10 cellular contexts compared by ENCODE assay signal in genomic region chr3:94080552-94080951, GRCh38. TPM values are rescaled to one million over a fixed set of nuclear protein-coding genes. Genes with fewer than 3 reads are reported as not detected.
DNase-seq lines count a peak whose midpoint lies in the region; ATAC-seq and TF ChIP-seq lines count a peak whose summit lies in the region.
"Not testable (repeated sequence)": the region's sequence is repeated elsewhere in the genome, so short reads cannot be mapped to it uniquely, and the experiment has no call there.
"Had no signal": no experiment of that assay in that cellular context is flagged by ENCODE, and none has a peak within 500 bp of the region (broad histone marks: within the 10 kb centered on the region; RNA-seq: fewer than 3 reads in every experiment).

No MANE protein-coding gene starts in this region.

- not testable (repeated sequence) for H2BK120ac ChIP-seq in mesenchymal stem cell (ENCODE audit: low read depth, low read length)

- not testable (repeated sequence) for H4K91ac ChIP-seq in mesenchymal stem cell (ENCODE audit: low read length)

- intact Hi-C loops in PC-9 (cut with micrococcal nuclease; ENCODE audit: unreplicated experiment); dendritic cell treated with granulocyte-macrophage colony-stimulating factor and Interleukin-4, amounts not matched to agents 40 ng/mL and 50 ng/mL, for 4 days (cut with micrococcal nuclease): not testable (repeated sequence)

- H2AFZ ChIP-seq in PC-9; mesenchymal stem cell (ENCODE audit: low read depth, low read length): not testable (repeated sequence)

- not testable (repeated sequence) for H3K4me2 ChIP-seq in PC-9; mesenchymal stem cell (ENCODE audit: low read length, poor library complexity, severe bottlenecking)

- not testable (repeated sequence) for H3K79me2 ChIP-seq in PC-9 (ENCODE audit: low read depth)

- not testable (repeated sequence) for BruUV-seq in PC-9 (replicated peaks; lab: Mats Ljungman, UMichigan)

- H3K27me3 Mint-ChIP-seq in activated CD4-positive, alpha-beta memory T cell treated with anti-CD3 and anti-CD28 coated beads, Interleukin-2, amount 10 ng/mL, durations not matched to agents 7 days and 5 days; dendritic cell treated with granulocyte-macrophage colony-stimulating factor and Interleukin-4, amounts not matched to agents 40 ng/mL and 50 ng/mL, for 4 days: not testable (repeated sequence)

- not testable (repeated sequence) for H3K4ac ChIP-seq in mesenchymal stem cell (ENCODE audit: low read depth in 1 of 2, low read length in 2 of 2)

- not testable (repeated sequence) for H3K4me3 ChIP-seq in PC-9; mesenchymal stem cell (ENCODE audit: insufficient read depth in 1 of 2, low read depth in 1 of 2, low read length in 2 of 2)

- POLR2A ChIA-PET in PC-9 (lab: Charles Lee; ENCODE audit: unreplicated experiment), result not testable (repeated sequence)
- POLR2A ChIA-PET in activated CD4-positive, alpha-beta memory T cell treated with anti-CD3 and anti-CD28 coated beads, Interleukin-2, amount 10 ng/mL, durations not matched to agents 7 days and 5 days (lab: Charles Lee), result interaction anchor here (1.0 to 1.5 kb wide), 2 partner anchors 15 to 18 kb away, joined by 3 to 6 read pairs; partner anchors contain the start of genes DHFR2 and NSUN3

- not testable (repeated sequence) for TF ChIP-seq CTCF in PC-9 (conservative IDR thresholded peaks at IDR 0.05)

- not testable (repeated sequence) for H3K14ac ChIP-seq in mesenchymal stem cell (ENCODE audit: low read length in 2 of 2)

- not testable (repeated sequence) for ATAC-seq in stimulated activated effector memory CD8-positive, alpha-beta T cell treated with anti-CD3 and anti-CD28 coated beads, Interleukin-12 subunit alpha, Interleukin-12 subunit beta, amount 100 ng/mL, for 72 hours

- H3F3A ChIP-seq in PC-9 (ENCODE audit: insufficient read depth, low read depth), result not testable (repeated sequence)

- not testable (repeated sequence) for H3K18ac ChIP-seq in mesenchymal stem cell (ENCODE audit: low read depth in 1 of 2, low read length in 2 of 2)

- not testable (repeated sequence) for H2BK15ac ChIP-seq in mesenchymal stem cell (ENCODE audit: low read depth, poor library complexity, severe bottlenecking)

- H3K4me3 Mint-ChIP-seq in activated CD4-positive, alpha-beta memory T cell treated with anti-CD3 and anti-CD28 coated beads, Interleukin-2, amount 10 ng/mL, durations not matched to agents 7 days and 5 days; dendritic cell treated with granulocyte-macrophage colony-stimulating factor and Interleukin-4, amounts not matched to agents 40 ng/mL and 50 ng/mL, for 4 days; stimulated activated effector memory CD8-positive, alpha-beta T cell treated with anti-CD3 and anti-CD28 coated beads, Interleukin-12 subunit alpha, Interleukin-12 subunit beta, amount 100 ng/mL, for 72 hours: not testable (repeated sequence)

- not testable (repeated sequence) for H4K20me1 ChIP-seq in PC-9 (ENCODE audit: insufficient read depth)

- H3K36me3 ChIP-seq in PC-9 (ENCODE audit: low read depth), result not testable (repeated sequence)
- peaks cover 4 to 22% of the 10 kb centered on the region in 2 experiments for H3K36me3 ChIP-seq in mesenchymal stem cell (ENCODE audit: control insufficient read depth in 1 of 2, insufficient read depth in 2 of 2, low read depth in 1 of 2, low read length in 2 of 2)

- H3K79me1 ChIP-seq in mesenchymal stem cell (replicated peaks; ENCODE audit: low read length, poor library complexity, severe bottlenecking), result peaks cover 22% of the 10 kb centered on the region

- H3K23ac ChIP-seq in mesenchymal stem cell (ENCODE audit: low read length in 2 of 2), result not testable (repeated sequence)

- not testable (repeated sequence) for H3K9me3 Mint-ChIP-seq in activated CD4-positive, alpha-beta memory T cell treated with anti-CD3 and anti-CD28 coated beads, Interleukin-2, amount 10 ng/mL, durations not matched to agents 7 days and 5 days; dendritic cell treated with granulocyte-macrophage colony-stimulating factor and Interleukin-4, amounts not matched to agents 40 ng/mL and 50 ng/mL, for 4 days; stimulated activated effector memory CD8-positive, alpha-beta T cell treated with anti-CD3 and anti-CD28 coated beads, Interleukin-12 subunit alpha, Interleukin-12 subunit beta, amount 100 ng/mL, for 72 hours

- not testable (repeated sequence) for H3K4me1 ChIP-seq in PC-9 (replicated peaks; ENCODE audit: insufficient read depth); mesenchymal stem cell (ENCODE audit: control insufficient read depth, insufficient read depth, low read depth, low read length)

- H3K27ac ChIP-seq in PC-9; mesenchymal stem cell (ENCODE audit: low read length, poor library complexity, severe bottlenecking): not testable (repeated sequence)

- peak overlapping the region; percentile 61 for H3K27ac Mint-ChIP-seq in activated CD4-positive, alpha-beta memory T cell treated with anti-CD3 and anti-CD28 coated beads, Interleukin-2, amount 10 ng/mL, durations not matched to agents 7 days and 5 days
- H3K27ac Mint-ChIP-seq in dendritic cell treated with granulocyte-macrophage colony-stimulating factor and Interleukin-4, amounts not matched to agents 40 ng/mL and 50 ng/mL, for 4 days, result peak overlapping the region; percentile 63
- H3K27ac Mint-ChIP-seq in stimulated activated effector memory CD8-positive, alpha-beta T cell treated with anti-CD3 and anti-CD28 coated beads, Interleukin-12 subunit alpha, Interleukin-12 subunit beta, amount 100 ng/mL, for 72 hours, result peak overlapping the region; percentile 71

- 92% methylated on average over 5 of the region's 5 CpGs for WGBS in mesenchymal stem cell

- H3K4me1 Mint-ChIP-seq in activated CD4-positive, alpha-beta memory T cell treated with anti-CD3 and anti-CD28 coated beads, Interleukin-2, amount 10 ng/mL, durations not matched to agents 7 days and 5 days, result peaks cover 51% of the 10 kb centered on the region
- peaks cover 40% of the 10 kb centered on the region for H3K4me1 Mint-ChIP-seq in dendritic cell treated with granulocyte-macrophage colony-stimulating factor and Interleukin-4, amounts not matched to agents 40 ng/mL and 50 ng/mL, for 4 days (ENCODE audit: low read depth)
- peaks cover 25% of the 10 kb centered on the region for H3K4me1 Mint-ChIP-seq in stimulated activated effector memory CD8-positive, alpha-beta T cell treated with anti-CD3 and anti-CD28 coated beads, Interleukin-12 subunit alpha, Interleukin-12 subunit beta, amount 100 ng/mL, for 72 hours

- H4K8ac ChIP-seq in mesenchymal stem cell (ENCODE audit: low read length), result peak overlapping the region; percentile 28

- not testable (repeated sequence) for H3K9ac ChIP-seq in mesenchymal stem cell (ENCODE audit: low read length)

- not testable (repeated sequence) for H3K9me3 ChIP-seq in PC-9 (ENCODE audit: insufficient read depth, low read depth); mesenchymal stem cell (ENCODE audit: control insufficient read depth, low read length)

- DNase-seq in DMS153 (lab: John Stamatoyannopoulos, UW), result peak; percentile 30
- DNase-seq in NCI-H2107 treated with DMSO at 0.1 percent for 48 hours (lab: John Stamatoyannopoulos, UW; ENCODE audit: unreplicated experiment), result peak; percentile 16
- DNase-seq in PC-9, result peak; percentile 8 to 17
- peak; percentile 42 for DNase-seq in activated CD4-positive, alpha-beta memory T cell treated with anti-CD3 and anti-CD28 coated beads, Interleukin-2, amount 10 ng/mL, durations not matched to agents 7 days and 5 days
- DNase-seq in mesenchymal stem cell; stimulated activated effector memory CD8-positive, alpha-beta T cell treated with anti-CD3 and anti-CD28 coated beads, Interleukin-12 subunit alpha, Interleukin-12 subunit beta, amount 100 ng/mL, for 72 hours (ENCODE audit: low spot score in 2 of 2): not testable (repeated sequence)

- not testable (repeated sequence) for H2BK5ac ChIP-seq in mesenchymal stem cell (ENCODE audit: low read depth, low read length, poor library complexity, severe bottlenecking)

- not testable (repeated sequence) for H2AK5ac ChIP-seq in mesenchymal stem cell (ENCODE audit: low read length, severe bottlenecking)

- H3K9me2 ChIP-seq in PC-9 (ENCODE audit: insufficient read depth), result not testable (repeated sequence)

- CTCF ChIA-PET in PC-9 (lab: Charles Lee); activated CD4-positive, alpha-beta memory T cell treated with anti-CD3 and anti-CD28 coated beads, Interleukin-2, amount 10 ng/mL, durations not matched to agents 7 days and 5 days (lab: Charles Lee): not testable (repeated sequence)

- H2BK12ac ChIP-seq in mesenchymal stem cell (ENCODE audit: low read length in 2 of 2), result not testable (repeated sequence)

- H3K36me3 Mint-ChIP-seq in activated CD4-positive, alpha-beta memory T cell treated with anti-CD3 and anti-CD28 coated beads, Interleukin-2, amount 10 ng/mL, durations not matched to agents 7 days and 5 days (ENCODE audit: low read depth), result peaks cover 52% of the 10 kb centered on the region
- peaks cover 77% of the 10 kb centered on the region for H3K36me3 Mint-ChIP-seq in dendritic cell treated with granulocyte-macrophage colony-stimulating factor and Interleukin-4, amounts not matched to agents 40 ng/mL and 50 ng/mL, for 4 days (ENCODE audit: low read depth)
- H3K36me3 Mint-ChIP-seq in stimulated activated effector memory CD8-positive, alpha-beta T cell treated with anti-CD3 and anti-CD28 coated beads, Interleukin-12 subunit alpha, Interleukin-12 subunit beta, amount 100 ng/mL, for 72 hours, result peaks cover 35% of the 10 kb centered on the region

- H3K27me3 ChIP-seq in PC-9 (ENCODE audit: insufficient read depth, low read depth); mesenchymal stem cell (ENCODE audit: control insufficient read depth in 1 of 2, insufficient read depth in 1 of 2, low read length in 2 of 2): not testable (repeated sequence)

RNA-seq across cellular contexts. Expression of gene NSUN3, which starts 17.7 kb away (rescaled TPM):
- 18.8 and 19.8 TPM in 2 replicates for total RNA-seq in PC-9 (2021)
- 10 to 100 TPM; 15.2 to 16.1 TPM for total RNA-seq in activated CD4-positive, alpha-beta memory T cell treated with anti-CD3 and anti-CD28 coated beads, Interleukin-2, amount 10 ng/mL, durations not matched to agents 7 days and 5 days
- polyA plus RNA-seq in mesenchymal stem cell (2013, experiment 1 of 2), result 4.4 TPM
- 4.3 TPM for polyA plus RNA-seq in mesenchymal stem cell (2013, experiment 2 of 2)

RNA-seq across cellular contexts. Expression of gene DHFR2, which starts 17.8 kb away (rescaled TPM):
- total RNA-seq in PC-9 (2021), result 6.4 and 8.2 TPM in 2 replicates
- 10 to 100 TPM in 1 of 2 experiments, 1 to 10 TPM in 1; 9.4 to 10.4 TPM for total RNA-seq in activated CD4-positive, alpha-beta memory T cell treated with anti-CD3 and anti-CD28 coated beads, Interleukin-2, amount 10 ng/mL, durations not matched to agents 7 days and 5 days
- polyA plus RNA-seq in mesenchymal stem cell (2013, experiment 1 of 2), result 4.5 TPM
- polyA plus RNA-seq in mesenchymal stem cell (2013, experiment 2 of 2), result 4.5 TPM

RNA-seq across cellular contexts. Expression of gene STX19, which starts 52.2 kb away (rescaled TPM):
- 3.4 and 5.5 TPM in 2 replicates for total RNA-seq in PC-9 (2021)
- not detected for total RNA-seq in activated CD4-positive, alpha-beta memory T cell treated with anti-CD3 and anti-CD28 coated beads, Interleukin-2, amount 10 ng/mL, durations not matched to agents 7 days and 5 days
- not detected for polyA plus RNA-seq in mesenchymal stem cell (2013, experiment 1 of 2)
- not detected for polyA plus RNA-seq in mesenchymal stem cell (2013, experiment 2 of 2)
- total RNA-seq: GM23248, MCF 10A, PC-3 had no signal
- polyA plus RNA-seq: GM23248 had no signal
